16 cellular contexts compared by ENCODE assay signal in genomic region chr3:164208026-164208425, GRCh38.
"Had no signal": no experiment of that assay in that cellular context is flagged by ENCODE, and none has a peak within 500 bp of the region (broad histone marks: within the 10 kb centered on the region; RNA-seq: fewer than 3 reads in every experiment).

No MANE protein-coding gene starts in this region.

- H3K9me3 Mint-ChIP-seq: activated T-helper 1 cell treated with anti-CD3 and anti-CD28 coated beads, Interleukin-12 subunit alpha, Interleukin-12 subunit beta, Interleukin-2, Interleukin-4 antibody, amounts not matched to agents 30 ng/mL and 10 ng/mL and 1 ng/mL, durations not matched to agents 14 hours and 24 hours and 36 hours had no signal

- H3K4me1 ChIP-seq: heart left ventricle, spleen, suprapubic skin had no signal

- H3K4me3 Mint-ChIP-seq: activated T-helper 1 cell treated with anti-CD3 and anti-CD28 coated beads, Interleukin-12 subunit alpha, Interleukin-12 subunit beta, Interleukin-2, Interleukin-4 antibody, amounts not matched to agents 30 ng/mL and 10 ng/mL and 1 ng/mL, durations not matched to agents 14 hours and 24 hours and 36 hours; immature natural killer cell; stimulated activated naive CD8-positive, alpha-beta T cell treated with anti-CD3 and anti-CD28 coated beads, Interleukin-15, Interleukin-2, amounts not matched to agents 100 ng/mL and 50 ng/mL, for 24 hours; T-cell had no signal

- H3K4me1 Mint-ChIP-seq: immature natural killer cell, T-cell had no signal

- H3K27ac Mint-ChIP-seq: activated T-helper 1 cell treated with anti-CD3 and anti-CD28 coated beads, Interleukin-12 subunit alpha, Interleukin-12 subunit beta, Interleukin-2, Interleukin-4 antibody, amounts not matched to agents 30 ng/mL and 10 ng/mL and 1 ng/mL, durations not matched to agents 14 hours and 24 hours and 36 hours; immature natural killer cell; stimulated activated naive CD8-positive, alpha-beta T cell treated with anti-CD3 and anti-CD28 coated beads, Interleukin-15, Interleukin-2, amounts not matched to agents 100 ng/mL and 50 ng/mL, for 24 hours; T-cell had no signal

- H3K36me3 ChIP-seq: heart left ventricle, ovary, spleen, suprapubic skin had no signal

- H3K36me3 Mint-ChIP-seq: immature natural killer cell, T-cell had no signal

- H3K27me3 ChIP-seq: heart left ventricle, ovary, spleen, suprapubic skin had no signal

- H3K4me3 ChIP-seq: heart left ventricle, lung, ovary, spleen, suprapubic skin had no signal

- H3K9me3 ChIP-seq: ovary, suprapubic skin had no signal

- H3K27me3 Mint-ChIP-seq: stimulated activated naive CD8-positive, alpha-beta T cell treated with anti-CD3 and anti-CD28 coated beads, Interleukin-15, Interleukin-2, amounts not matched to agents 100 ng/mL and 50 ng/mL, for 24 hours; T-cell had no signal

- DNase-seq: activated CD4-positive, alpha-beta T cell treated with anti-CD3 and anti-CD28 coated beads, Interleukin-2, amount 50 U/mL, for 1 hour; activated CD8-positive, alpha-beta memory T cell treated with anti-CD3 and anti-CD28 coated beads for 24 hours; activated naive CD4-positive, alpha-beta T cell; aorta; foreskin melanocyte; heart left ventricle; immature natural killer cell; midbrain; ovary; spleen; T-cell; T-helper 9 cell had no signal

- H3K27ac ChIP-seq: heart left ventricle, ovary, spleen, suprapubic skin had no signal
